ENCODE assay signal across 2 cellular contexts in genomic region chr12:32100361-32100760, GRCh38.
TF ChIP-seq lines count a peak whose summit lies in the region.

No MANE protein-coding gene starts in this region.

TF ChIP-seq in H1, 55 proteins besides CTCF, POLR2A, EP300 and RAD21:
- no peak for TF ChIP-seq EZH2 (IDR thresholded peaks at IDR 0.05; ENCODE audit: low read depth, low read length, severe bottlenecking)
- no peak for TF ChIP-seq E2F6 (IDR thresholded peaks at IDR 0.05)
- TF ChIP-seq RBBP5 (IDR thresholded peaks at IDR 0.05; ENCODE audit: borderline replicate concordance, low read depth, low read length), result no peak
- no peak for TF ChIP-seq ZNF274 (IDR thresholded peaks at IDR 0.05; ENCODE audit: borderline replicate concordance, extremely low read depth, low read length)
- no peak for TF ChIP-seq PHF8 (conservative IDR thresholded peaks at IDR 0.05; ENCODE audit: low read depth, low read length)
- TF ChIP-seq GABPA (IDR thresholded peaks at IDR 0.05; ENCODE audit: borderline replicate concordance, insufficient read depth, low read length), result no peak
- TF ChIP-seq USF2 (IDR thresholded peaks at IDR 0.05; ENCODE audit: low read length), result no peak
- TF ChIP-seq CHD2 (IDR thresholded peaks at IDR 0.05; ENCODE audit: low read length), result no peak

TF ChIP-seq in WTC11, 78 proteins besides CTCF, POLR2A, EP300 and RAD21:
- TF ChIP-seq ZNF671 (CRISPR knock-in tag; IDR thresholded peaks at IDR 0.05), result no peak
- TF ChIP-seq USF2 (CRISPR knock-in tag; IDR thresholded peaks at IDR 0.05), result no peak
- no peak for TF ChIP-seq MXD4 (CRISPR knock-in tag; IDR thresholded peaks at IDR 0.05; ENCODE audit: borderline replicate concordance)
- TF ChIP-seq ZBTB21 (CRISPR knock-in tag; IDR thresholded peaks at IDR 0.05; ENCODE audit: borderline replicate concordance), result no peak
